ENCODE assay signal across 9 cellular contexts in the genomic region with DNA sequence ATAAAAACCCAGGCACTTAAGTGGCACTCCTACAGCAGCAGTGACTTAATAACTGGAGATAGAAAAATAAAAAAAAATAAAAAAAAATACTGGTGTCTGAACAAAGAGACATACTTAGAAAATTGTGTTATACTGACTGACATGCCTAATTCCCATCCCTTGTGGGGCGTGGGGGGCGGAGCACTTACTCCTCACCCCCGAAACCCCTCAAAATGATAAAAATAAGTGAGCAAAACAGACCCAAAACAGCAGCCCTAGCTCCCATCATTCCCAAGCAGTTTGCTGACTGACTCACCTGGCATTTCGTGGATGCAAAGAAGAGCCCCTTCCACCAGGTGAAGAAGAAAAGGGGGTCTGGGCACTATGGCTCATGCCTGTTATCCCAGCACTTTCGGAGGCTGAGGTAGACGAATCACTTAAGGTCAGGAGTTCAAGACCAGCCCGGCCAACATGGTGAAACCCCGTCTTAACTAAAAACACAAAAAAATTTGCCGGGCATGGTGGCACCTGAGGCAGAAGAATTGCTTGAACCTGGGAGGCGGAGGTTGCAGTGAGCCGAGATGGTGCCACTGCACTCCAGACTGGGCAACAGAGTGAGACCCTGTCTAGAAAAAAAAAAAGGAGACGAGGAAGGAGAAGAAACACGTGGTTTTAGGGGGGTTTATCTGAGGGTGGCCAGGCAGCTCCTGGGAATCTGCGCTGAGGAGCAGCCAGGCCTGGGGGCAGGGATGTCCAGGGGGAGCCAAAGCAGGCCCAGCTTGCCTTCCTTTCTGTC. TPM values are rescaled to one million over a fixed set of nuclear protein-coding genes. Genes with fewer than 3 reads are reported as not detected.
DNase-seq lines count a peak whose midpoint lies in the region; FAIRE-seq and TF ChIP-seq lines count a peak whose summit lies in the region.
"Had no signal": no experiment of that assay in that cellular context is flagged by ENCODE, and none has a peak within 500 bp of the region (broad histone marks: within the 10 kb centered on the region; RNA-seq: fewer than 3 reads in every experiment).

No MANE protein-coding gene starts in this region.

- peaks cover 38% of the 10 kb centered on the region for H3K36me3 Mint-ChIP-seq in activated naive CD4-positive, alpha-beta T cell treated with anti-CD3 and anti-CD28 coated beads, Interleukin-2, amount 10 ng/mL, durations not matched to agents 7 days and 5 days
- H3K36me3 Mint-ChIP-seq in activated naive CD8-positive, alpha-beta T cell = no peaks in the 10 kb centered on the region

- TF ChIP-seq RAD21 in liver (IDR thresholded peaks at IDR 0.05) = no peak

- FAIRE-seq in GM12891 (lab: Jason Lieb, UNC) = no peak

- H3K4me1 ChIP-seq in liver (ENCODE audit: control insufficient read depth in 4 of 4, insufficient read depth in 4 of 4, low read length in 3 of 4) (peaks cover 0 to 5% (median 2%) of the 10 kb centered on the region in 4 donors), transverse colon (peaks cover 0 to 10% (median 4%) of the 10 kb centered on the region in 4 donors)

- TF ChIP-seq CTCF in liver (IDR thresholded peaks at IDR 0.05; ENCODE audit: low read depth, low read length, missing input control) = no peak
- TF ChIP-seq CTCF in transverse colon (IDR thresholded peaks at IDR 0.05) = no peak
- TF ChIP-seq CTCF in GM13976 (IDR thresholded peaks at IDR 0.05; ENCODE audit: borderline replicate concordance, control extremely low read depth, extremely low read depth, insufficient read depth, missing control alignments) = no peak

- intact Hi-C loops in transverse colon (cut with DNase I; ENCODE audit: low total_unique reads) = no loop called here

- no peaks in the 10 kb centered on the region for H3K27me3 ChIP-seq in liver (ENCODE audit: control insufficient read depth in 4 of 4, insufficient read depth in 4 of 4, low read length in 3 of 4)
- no peaks in the 10 kb centered on the region for H3K27me3 ChIP-seq in transverse colon

- H3K4me3 ChIP-seq in liver (ENCODE audit: low read depth in 1 of 3, low read length in 3 of 3) (peak overlapping the region in 2 of 3 donors; percentile 69 to 76), transverse colon (peak overlapping the region in 3 of 4 donors; percentile 72 to 91 (median 73))

- H3K4me3 Mint-ChIP-seq in activated naive CD4-positive, alpha-beta T cell treated with anti-CD3 and anti-CD28 coated beads, Interleukin-2, amount 10 ng/mL, durations not matched to agents 7 days and 5 days = peak overlapping the region; percentile 79
- peak overlapping the region; percentile 83 for H3K4me3 Mint-ChIP-seq in activated naive CD8-positive, alpha-beta T cell

- H3K9me3 Mint-ChIP-seq in activated naive CD4-positive, alpha-beta T cell treated with anti-CD3 and anti-CD28 coated beads, Interleukin-2, amount 10 ng/mL, durations not matched to agents 7 days and 5 days = peaks cover 7% of the 10 kb centered on the region
- H3K9me3 Mint-ChIP-seq in activated naive CD8-positive, alpha-beta T cell (ENCODE audit: low read depth) = no peaks in the 10 kb centered on the region

- H3K4me1 Mint-ChIP-seq in activated naive CD4-positive, alpha-beta T cell treated with anti-CD3 and anti-CD28 coated beads, Interleukin-2, amount 10 ng/mL, durations not matched to agents 7 days and 5 days = peaks cover 72% of the 10 kb centered on the region
- H3K4me1 Mint-ChIP-seq in activated naive CD8-positive, alpha-beta T cell (ENCODE audit: low read depth) = peaks cover 43% of the 10 kb centered on the region

- no peak for DNase-seq in activated naive CD4-positive, alpha-beta T cell treated with anti-CD3 and anti-CD28 coated beads, Interleukin-2, amount 10 ng/mL, durations not matched to agents 7 days and 5 days
- DNase-seq in activated naive CD4-positive, alpha-beta T cell (lab: John Stamatoyannopoulos, UW) = no peak
- DNase-seq in transverse colon = no peak
- no peak for DNase-seq in GM13976 (ENCODE audit: low spot score)
- no peak for DNase-seq in GM03348 (ENCODE audit: low spot score)
- DNase-seq in GM12891 (ENCODE audit: insufficient read length, low spot score) = no peak
- DNase-seq: GOT3 had no signal

- H3K9ac ChIP-seq in liver (ENCODE audit: low read depth in 1 of 2, low read length in 2 of 2) = peak overlapping the region in 1 of 2 donors; percentile 73

- H3K9me3 ChIP-seq in liver (ENCODE audit: control insufficient read depth in 4 of 4, low read length in 3 of 4) = no peaks in the 10 kb centered on the region
- no peaks in the 10 kb centered on the region for H3K9me3 ChIP-seq in transverse colon

- CTCF ChIA-PET in activated naive CD4-positive, alpha-beta T cell treated with anti-CD3 and anti-CD28 coated beads, Interleukin-2, amount 10 ng/mL, durations not matched to agents 7 days and 5 days (lab: Charles Lee) = no interaction called here

- H3K27ac ChIP-seq in liver (ENCODE audit: low read depth in 1 of 2, low read length in 2 of 2) (no peak overlapping the region), transverse colon (peak overlapping the region; percentile 78 to 95 (median 86))

- in situ Hi-C loops in transverse colon (cut with MboI; ENCODE audit: low pct_ligation_motif_present in 1 of 4, low pct_unique_long_range_greater_than_20kb in 1 of 4, low sequenced_read_pairs in 3 of 4) (loop anchor here in 1 of 4 donors (25.0 kb wide), 1 partner anchor 221 kb away; a partner anchor contains a TSS), GM13976 (cut with MboI; ENCODE audit: low sequenced_read_pairs, unreplicated experiment) (no loop called here)

- H3K36me3 ChIP-seq in liver (ENCODE audit: control insufficient read depth in 4 of 4, insufficient read depth in 3 of 4, low read depth in 1 of 4, low read length in 3 of 4) (no peaks in the 10 kb centered on the region), transverse colon (no peaks in the 10 kb centered on the region)

- TF ChIP-seq POLR2A in transverse colon (IDR thresholded peaks at IDR 0.05) (no peak), GM12891 (IDR thresholded peaks at IDR 0.05; ENCODE audit: low read depth, low read length) (no peak)

- WGBS in liver = 90% methylated on average over 14 of the region's 14 CpGs
- WGBS in transverse colon (ENCODE audit: low coverage in 1 of 2), 2 donors = 88 to 89% methylated on average over 11 to 14 of the region's 14 CpGs

- no peak for TF ChIP-seq EP300 in transverse colon (IDR thresholded peaks at IDR 0.05; ENCODE audit: low read depth)

- peak overlapping the region; percentile 96 for H3K27ac Mint-ChIP-seq in activated naive CD4-positive, alpha-beta T cell treated with anti-CD3 and anti-CD28 coated beads, Interleukin-2, amount 10 ng/mL, durations not matched to agents 7 days and 5 days
- H3K27ac Mint-ChIP-seq in activated naive CD8-positive, alpha-beta T cell = peak overlapping the region; percentile 68

- peaks cover 76% of the 10 kb centered on the region for H3K27me3 Mint-ChIP-seq in activated naive CD4-positive, alpha-beta T cell treated with anti-CD3 and anti-CD28 coated beads, Interleukin-2, amount 10 ng/mL, durations not matched to agents 7 days and 5 days
- H3K27me3 Mint-ChIP-seq in activated naive CD8-positive, alpha-beta T cell = peaks cover 1% of the 10 kb centered on the region

TF ChIP-seq in liver, 16 proteins besides CTCF, POLR2A, EP300 and RAD21:
- TF ChIP-seq, protein P1, sequence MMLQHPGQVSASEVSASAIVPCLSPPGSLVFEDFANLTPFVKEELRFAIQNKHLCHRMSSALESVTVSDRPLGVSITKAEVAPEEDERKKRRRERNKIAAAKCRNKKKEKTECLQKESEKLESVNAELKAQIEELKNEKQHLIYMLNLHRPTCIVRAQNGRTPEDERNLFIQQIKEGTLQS (IDR thresholded peaks at IDR 0.05) = no peak
- TF ChIP-seq HNF4A (conservative IDR thresholded peaks at IDR 0.05) = no peak
- TF ChIP-seq NR2F2 (IDR thresholded peaks at IDR 0.05) = no peak
- no peak for TF ChIP-seq SP1 (IDR thresholded peaks at IDR 0.05)
TF ChIP-seq in liver: peak in this region for 0.

TF ChIP-seq in GM12891, 5 proteins besides CTCF, POLR2A, EP300 and RAD21:
- TF ChIP-seq POLR2AphosphoS5 (IDR thresholded peaks at IDR 0.05; ENCODE audit: low read depth, low read length) (no peak), SPI1 (IDR thresholded peaks at IDR 0.05; ENCODE audit: low read depth, low read length) (no peak)

RNA-seq across cellular contexts. Expression of a gene that starts 50.8 kb away (rescaled TPM):
- total RNA-seq in liver (10 to 100 TPM in 1 of 2 donors, under 1 TPM in 1; 0.33 to 15.1 TPM), transverse colon (1 to 10 TPM; 1.5 to 6.4 (median 2.0) TPM)
- polyA plus RNA-seq in liver = under 1 TPM; 0.40 to 0.43 TPM
- polyA plus RNA-seq in GM12891 (2012; ENCODE audit: low read depth, missing spikeins) = 12.6 TPM

Comparison
In these comparisons a context has a peak if more than half of its experiments do, and no peak if none do; other contexts are left out.
1. H3K27ac ChIP-seq: peak in transverse colon (4 of 4); none in liver (0 of 2).